Comparison of ENCODE assay signal across 10 cellular contexts in genomic region chr4:10092481-10093272, GRCh38. TPM values are rescaled to one million over a fixed set of nuclear protein-coding genes. Genes with fewer than 3 reads are reported as not detected.
DNase-seq lines count a peak whose midpoint lies in the region; ATAC-seq and TF ChIP-seq lines count a peak whose summit lies in the region.
"Had no signal": no experiment of that assay in that cellular context is flagged by ENCODE, and none has a peak within 500 bp of the region (broad histone marks: within the 10 kb centered on the region; RNA-seq: fewer than 3 reads in every experiment).

No MANE protein-coding gene starts in this region.

- H3K36me3 Mint-ChIP-seq in T-helper 1 cell treated with Interleukin-12 subunit alpha and Interleukin-12 subunit beta and Interleukin-4 antibody, amounts not matched to agents 30 μg/mL and 1 μg/mL, for 36 hours (ENCODE audit: low read depth), result peaks cover 54% of the 10 kb centered on the region

- intact Hi-C loops in testis (cut with DNase I; ENCODE audit: low total_unique reads), result no loop called here

- no peaks in the 10 kb centered on the region for H3K9me3 ChIP-seq in mesodermal cell (ENCODE audit: control insufficient read depth, low read length)
- no peaks in the 10 kb centered on the region for H3K9me3 ChIP-seq in testis

- TF ChIP-seq CTCF in testis (IDR thresholded peaks at IDR 0.05), result no peak

- ATAC-seq in HG03045 (IDR thresholded peaks at IDR 0.05; ENCODE audit: unreplicated experiment), result no peak
- ATAC-seq in esophagus mucosa, result no peak

- H3K36me3 ChIP-seq in mesodermal cell (ENCODE audit: control insufficient read depth, insufficient read depth, low read length) (peaks cover 99% of the 10 kb centered on the region), testis (ENCODE audit: low read depth, missing control alignments) (no peaks in the 10 kb centered on the region)

- peaks cover 38% of the 10 kb centered on the region for H3K4me1 ChIP-seq in mesodermal cell (ENCODE audit: control insufficient read depth, insufficient read depth, low read length, poor library complexity, severe bottlenecking)
- peaks cover 31% of the 10 kb centered on the region for H3K4me1 ChIP-seq in testis

- 83 to 85% methylated on average over 13 to 14 of the region's 19 CpGs for WGBS in mesodermal cell (ENCODE audit: insufficient coverage in 2 of 2), 2 experiments
- 54 to 64% methylated on average over 14 to 19 of the region's 19 CpGs for WGBS in testis, 2 donors

- peak overlapping the region; percentile 88 for H3K27ac Mint-ChIP-seq in T-helper 1 cell treated with Interleukin-12 subunit alpha and Interleukin-12 subunit beta and Interleukin-4 antibody, amounts not matched to agents 30 μg/mL and 1 μg/mL, for 36 hours

- H3K4me3 Mint-ChIP-seq in T-helper 1 cell treated with Interleukin-12 subunit alpha and Interleukin-12 subunit beta and Interleukin-4 antibody, amounts not matched to agents 30 μg/mL and 1 μg/mL, for 36 hours, result peak overlapping the region; percentile 42

- no peaks in the 10 kb centered on the region for H3K27me3 Mint-ChIP-seq in T-helper 1 cell treated with Interleukin-12 subunit alpha and Interleukin-12 subunit beta and Interleukin-4 antibody, amounts not matched to agents 30 μg/mL and 1 μg/mL, for 36 hours (ENCODE audit: low read depth)

- no peaks in the 10 kb centered on the region for H3K9me3 Mint-ChIP-seq in T-helper 1 cell treated with Interleukin-12 subunit alpha and Interleukin-12 subunit beta and Interleukin-4 antibody, amounts not matched to agents 30 μg/mL and 1 μg/mL, for 36 hours

- H3K27ac ChIP-seq in cingulate gyrus (ENCODE audit: low read depth, low read length) (peak overlapping the region; percentile 60), mesodermal cell (ENCODE audit: low read depth, low read length, severe bottlenecking) (peak overlapping the region; percentile 36), testis (peak overlapping the region; percentile 54 to 62)
- H3K27ac ChIP-seq: HL-60 had no signal

- DNase-seq in T-helper 1 cell, result no peak
- no peak for DNase-seq in testis
- DNase-seq in NCI-H510A (lab: John Stamatoyannopoulos, UW), result no peak
- DNase-seq: hypothalamus had no signal

- H3K4me1 Mint-ChIP-seq in T-helper 1 cell treated with Interleukin-12 subunit alpha and Interleukin-12 subunit beta and Interleukin-4 antibody, amounts not matched to agents 30 μg/mL and 1 μg/mL, for 36 hours (ENCODE audit: low read depth), result peaks cover 50% of the 10 kb centered on the region

- H3K4me3 ChIP-seq in mesodermal cell (ENCODE audit: extremely low read depth, insufficient read depth, low read length, poor library complexity, severe bottlenecking) (no peak overlapping the region), testis (no peak overlapping the region)

- H3K27me3 ChIP-seq in testis, result no peaks in the 10 kb centered on the region

- TF ChIP-seq POLR2A in testis (IDR thresholded peaks at IDR 0.05), result no peak

RNA-seq across cellular contexts. Expression of gene WDR1, which starts 23.9 kb away (rescaled TPM):
- polyA plus RNA-seq in mesodermal cell (2013, experiment 1 of 2), result 278 TPM
- 225 TPM for polyA plus RNA-seq in mesodermal cell (2013, experiment 2 of 2)
- total RNA-seq in testis (100 to 1,000 TPM; 165 to 168 TPM), esophagus mucosa (253 TPM)
- polyA plus RNA-seq in testis (ENCODE audit: insufficient read depth, low read depth, low replicate concordance), result 295 TPM
